8 cellular contexts compared by ENCODE assay signal in genomic region chr14:52299692-52300278, GRCh38. TPM values are rescaled to one million over a fixed set of nuclear protein-coding genes. Genes with fewer than 3 reads are reported as not detected.
A peak's percentile ranks its signal among the peaks of the same experiment; 100 is the strongest.
DNase-seq lines count a peak whose midpoint lies in the region; ATAC-seq and TF ChIP-seq lines count a peak whose summit lies in the region.

No MANE protein-coding gene starts in this region.

- CTCF ChIA-PET in WTC11 (lab: Charles Lee), result interaction anchor here (0.7 kb wide), 2 partner anchors 723 to 895 kb away, joined by 3 to 4 read pairs; no protein-coding TSS in a partner anchor

- no peak for TF ChIP-seq CTCF in WTC11 (IDR thresholded peaks at IDR 0.05)

- ATAC-seq in GM18498 (IDR thresholded peaks at IDR 0.05; ENCODE audit: unreplicated experiment) (peak; percentile 51), right cardiac atrium (peak; percentile 55 to 71), WTC11 (no peak), HG02870 (IDR thresholded peaks at IDR 0.05; ENCODE audit: unreplicated experiment) (no peak)
- ATAC-seq in stimulated activated effector memory CD8-positive, alpha-beta T cell treated with anti-CD3 and anti-CD28 coated beads, Interleukin-12 subunit alpha, Interleukin-12 subunit beta, amount 100 ng/mL, for 72 hours, result peak; percentile 67

- peaks cover 41% of the 10 kb centered on the region for H3K4me1 Mint-ChIP-seq in stimulated activated effector memory CD8-positive, alpha-beta T cell treated with anti-CD3 and anti-CD28 coated beads, Interleukin-12 subunit alpha, Interleukin-12 subunit beta, amount 100 ng/mL, for 72 hours
- H3K4me1 Mint-ChIP-seq in WTC11, result peaks cover 14% of the 10 kb centered on the region

- no peaks in the 10 kb centered on the region for H3K27me3 ChIP-seq in right cardiac atrium (ENCODE audit: control insufficient read depth, insufficient read depth)

- no peak overlapping the region for H3K27ac ChIP-seq in right cardiac atrium (ENCODE audit: low read length)

- no peak overlapping the region for H3K4me3 Mint-ChIP-seq in stimulated activated effector memory CD8-positive, alpha-beta T cell treated with anti-CD3 and anti-CD28 coated beads, Interleukin-12 subunit alpha, Interleukin-12 subunit beta, amount 100 ng/mL, for 72 hours
- no peak overlapping the region for H3K4me3 Mint-ChIP-seq in WTC11

- no peak overlapping the region for H3K27ac Mint-ChIP-seq in stimulated activated effector memory CD8-positive, alpha-beta T cell treated with anti-CD3 and anti-CD28 coated beads, Interleukin-12 subunit alpha, Interleukin-12 subunit beta, amount 100 ng/mL, for 72 hours
- H3K27ac Mint-ChIP-seq in WTC11, result no peak overlapping the region

- POLR2A ChIA-PET in WTC11 (lab: Charles Lee), result no interaction called here

- H3K4me3 ChIP-seq in right cardiac atrium (ENCODE audit: low read length), result no peak overlapping the region

- no peaks in the 10 kb centered on the region for H3K9me3 Mint-ChIP-seq in stimulated activated effector memory CD8-positive, alpha-beta T cell treated with anti-CD3 and anti-CD28 coated beads, Interleukin-12 subunit alpha, Interleukin-12 subunit beta, amount 100 ng/mL, for 72 hours
- no peaks in the 10 kb centered on the region for H3K9me3 Mint-ChIP-seq in WTC11

- H3K36me3 Mint-ChIP-seq in stimulated activated effector memory CD8-positive, alpha-beta T cell treated with anti-CD3 and anti-CD28 coated beads, Interleukin-12 subunit alpha, Interleukin-12 subunit beta, amount 100 ng/mL, for 72 hours, result no peaks in the 10 kb centered on the region
- no peaks in the 10 kb centered on the region for H3K36me3 Mint-ChIP-seq in WTC11

- no peaks in the 10 kb centered on the region for H3K9me3 ChIP-seq in right cardiac atrium (ENCODE audit: control insufficient read depth, low read length)

- intact Hi-C loops in right cardiac atrium (cut with DNase I), result loop anchor here in 2 of 4 donors (5.0 to 10.0 kb wide), 3 partner anchors 163 to 395 kb away; partner anchors contain the start of gene ERO1A (in 1 of the 2)

- DNase-seq in AG20443 (ENCODE audit: low spot score), result peak; percentile 67
- DNase-seq in NCI-H2171 (lab: John Stamatoyannopoulos, UW), result peak; percentile 16
- peak; percentile 3 for DNase-seq in amniotic stem cell (lab: John Stamatoyannopoulos, UW)
- no peak for DNase-seq in right cardiac atrium
- no peak for DNase-seq in stimulated activated effector memory CD8-positive, alpha-beta T cell treated with anti-CD3 and anti-CD28 coated beads, Interleukin-12 subunit alpha, Interleukin-12 subunit beta, amount 100 ng/mL, for 72 hours (ENCODE audit: low spot score in 2 of 2)
- no peak for DNase-seq in WTC11 (ENCODE audit: low spot score)

- H3K27me3 Mint-ChIP-seq in WTC11 (ENCODE audit: low read depth), result peaks cover 4% of the 10 kb centered on the region

- no peaks in the 10 kb centered on the region for H3K4me1 ChIP-seq in right cardiac atrium (ENCODE audit: control insufficient read depth, insufficient read depth, low read length)

TF ChIP-seq in WTC11, 78 proteins besides CTCF, POLR2A, EP300 and RAD21:
- TF ChIP-seq FOXK1 (CRISPR knock-in tag; IDR thresholded peaks at IDR 0.05) (no peak), ZSCAN18 (CRISPR knock-in tag; IDR thresholded peaks at IDR 0.05) (no peak), AR (CRISPR knock-in tag; IDR thresholded peaks at IDR 0.05) (no peak), MLX (CRISPR knock-in tag; IDR thresholded peaks at IDR 0.05) (no peak), OVOL2 (CRISPR knock-in tag; IDR thresholded peaks at IDR 0.05; ENCODE audit: borderline replicate concordance) (no peak), GRHL2 (CRISPR knock-in tag; IDR thresholded peaks at IDR 0.05; ENCODE audit: insufficient replicate concordance, severe bottlenecking) (no peak), TEAD4 (CRISPR knock-in tag; IDR thresholded peaks at IDR 0.05) (no peak), CREM (CRISPR knock-in tag; IDR thresholded peaks at IDR 0.05) (no peak), ZNF232 (CRISPR knock-in tag; IDR thresholded peaks at IDR 0.05) (no peak)

RNA-seq across cellular contexts. Expression of gene PTGER2, which starts 14.3 kb away (rescaled TPM):
- 1 to 10 TPM in 2 of 4 donors, under 1 TPM in 2; 0.34 to 1.6 (median 1.1) TPM for total RNA-seq in right cardiac atrium
- polyA plus RNA-seq in right cardiac atrium, result 0.32 TPM
- 0.92 to 1.2 TPM (median 0.99 TPM) in 3 replicates for total RNA-seq in WTC11 (2021)

RNA-seq across cellular contexts. Expression of gene PTGDR, which starts 32.3 kb away (rescaled TPM):
- total RNA-seq in right cardiac atrium, result under 1 TPM; 0.29 to 0.43 (median 0.42) TPM
- 0.32 TPM for polyA plus RNA-seq in right cardiac atrium
- total RNA-seq in WTC11 (2021), result 0.09 to 0.24 TPM (median 0.11 TPM) in 3 replicates

Comparison
In these comparisons a context has a peak if more than half of its experiments do, and no peak if none do; other contexts are left out.
1. DNase-seq: peak in AG20443 (single experiment), NCI-H2171 (single experiment) and amniotic stem cell (single experiment); none in right cardiac atrium (0 of 3), stimulated activated effector memory CD8-positive, alpha-beta T cell treated with anti-CD3 and anti-CD28 coated beads, Interleukin-12 subunit alpha, Interleukin-12 subunit beta, amount 100 ng/mL, for 72 hours (0 of 2) and WTC11 (single experiment).
2. ATAC-seq: peak in GM18498 (single experiment), right cardiac atrium (2 of 2) and stimulated activated effector memory CD8-positive, alpha-beta T cell treated with anti-CD3 and anti-CD28 coated beads, Interleukin-12 subunit alpha, Interleukin-12 subunit beta, amount 100 ng/mL, for 72 hours (single experiment); none in WTC11 (single experiment) and HG02870 (single experiment).